27 cellular contexts compared by ENCODE assay signal in genomic region chr2:71932780-71933466, GRCh38.
DNase-seq lines count a peak whose midpoint lies in the region; ATAC-seq, FAIRE-seq and TF ChIP-seq lines count a peak whose summit lies in the region.
"Had no signal": no experiment of that assay in that cellular context is flagged by ENCODE, and none has a peak within 500 bp of the region (broad histone marks: within the 10 kb centered on the region; RNA-seq: fewer than 3 reads in every experiment).

No MANE protein-coding gene starts in this region.

- DNase-seq in Right ventricle myocardium inferior (ENCODE audit: missing footprints) (peak; percentile 55), heart left ventricle (no peak), bronchial epithelial cell (ENCODE audit: low read depth) (no peak), mucosa of gallbladder (ENCODE audit: low spot score) (peak; percentile 8), NCI-H510A (lab: John Stamatoyannopoulos, UW) (no peak), kidney (no peak), NCI-H1436 (lab: John Stamatoyannopoulos, UW) (no peak)
- DNase-seq: activated naive CD4-positive, alpha-beta T cell; activated T-cell treated with anti-CD3 and anti-CD28 coated beads, Interleukin-2, amount 50 U/mL, for 4 hours; central memory CD4-positive, alpha-beta T cell; lower lobe of right lung; MG63; mucosa of descending colon; NCI-H1105; NCI-H2029; NCI-H526; SHP77; stimulated activated naive CD4-positive, alpha-beta T cell had no signal

- FAIRE-seq in bronchial epithelial cell (lab: Jason Lieb, UNC) (peak; percentile 80), kidney (lab: Jason Lieb, UNC) (no peak)
- FAIRE-seq: keratinocyte, pancreas had no signal

- H3K4me3 ChIP-seq in heart left ventricle = no peak overlapping the region
- H3K4me3 ChIP-seq in bronchial epithelial cell (ENCODE audit: low read depth, low read length) = no peak overlapping the region
- no peak overlapping the region for H3K4me3 ChIP-seq in kidney (ENCODE audit: low read length in 2 of 2)
- H3K4me3 ChIP-seq: HAP-1, lower lobe of right lung, MG63, mucosa of descending colon, pancreas, skin epidermis, suprapubic skin had no signal

- TF ChIP-seq POLR2A in heart left ventricle (IDR thresholded peaks at IDR 0.05) = no peak

- H3K4me1 ChIP-seq in heart left ventricle (peaks cover 0 to 12% (median 0%) of the 10 kb centered on the region in 12 donors), kidney (ENCODE audit: control insufficient read depth in 1 of 2, insufficient read depth in 1 of 2, low read depth in 1 of 2, low read length in 2 of 2) (no peaks in the 10 kb centered on the region)
- H3K4me1 ChIP-seq: HAP-1, pancreas had no signal

- WGBS in heart left ventricle, 4 donors = 87 to 95% (median 90%) methylated on average over 9 to 13 of the region's 13 CpGs

- intact Hi-C loops in Right ventricle myocardium inferior (cut with DNase I) (no loop called here), heart left ventricle (cut with DNase I) (loop anchor here in 1 of 10 donors (5.0 kb wide), 1 partner anchor 204 kb away; no protein-coding TSS in a partner anchor), kidney (cut with DNase I) (loop anchor here (10.0 kb wide), 1 partner anchor 212 kb away; the partner anchor contains the start of gene CYP26B1)

- TF ChIP-seq CTCF in heart left ventricle (IDR thresholded peaks at IDR 0.05) (no peak), bronchial epithelial cell (IDR thresholded peaks at IDR 0.05; ENCODE audit: insufficient read depth, low read length, severe bottlenecking) (no peak), kidney (IDR thresholded peaks at IDR 0.05; ENCODE audit: borderline replicate concordance, extremely low read depth, insufficient read depth) (no peak)

- H3K27me3 ChIP-seq in heart left ventricle = no peaks in the 10 kb centered on the region
- H3K27me3 ChIP-seq in bronchial epithelial cell (ENCODE audit: control insufficient read depth, insufficient read depth, low read length) = no peaks in the 10 kb centered on the region
- H3K27me3 ChIP-seq: MG63, pancreas, suprapubic skin had no signal

- H3K9me3 ChIP-seq in heart left ventricle (no peaks in the 10 kb centered on the region), kidney (ENCODE audit: control insufficient read depth in 1 of 2, low read length in 2 of 2) (no peaks in the 10 kb centered on the region)
- H3K9me3 ChIP-seq: HAP-1, lower lobe of right lung, MG63, mucosa of descending colon, pancreas, suprapubic skin had no signal

- no peak for ATAC-seq in Right ventricle myocardium inferior
- no peak for ATAC-seq in heart left ventricle
- ATAC-seq: activated T-cell treated with anti-CD3 and anti-CD28 coated beads, Interleukin-2, amount 50 U/mL, for 4 hours; CD8-positive, alpha-beta T cell; lower lobe of right lung; mucosa of descending colon; natural killer cell treated with Interleukin-12 subunit alpha and Interleukin-12 subunit beta and Interleukin-15 and Interleukin-18, amount 100 ng/mL, for 72 hours had no signal

- H3K36me3 ChIP-seq in heart left ventricle = no peaks in the 10 kb centered on the region
- H3K36me3 ChIP-seq in bronchial epithelial cell (ENCODE audit: control insufficient read depth, insufficient read depth, low read length) = no peaks in the 10 kb centered on the region
- no peaks in the 10 kb centered on the region for H3K36me3 ChIP-seq in kidney (ENCODE audit: control insufficient read depth in 1 of 2, insufficient read depth in 2 of 2, low read length in 2 of 2)
- H3K36me3 ChIP-seq: HAP-1, lower lobe of right lung, MG63, pancreas, suprapubic skin had no signal

- H3K27ac ChIP-seq in heart left ventricle (no peak overlapping the region), kidney (ENCODE audit: low read depth in 2 of 2, low read length in 2 of 2) (no peak overlapping the region)
- H3K27ac ChIP-seq: HL-60, KMS-11, lower lobe of right lung, pancreas, suprapubic skin had no signal

- H3K9ac ChIP-seq in kidney (ENCODE audit: low read length in 2 of 2) = no peak overlapping the region
- H3K9ac ChIP-seq: KMS-11 had no signal

Comparison
In these comparisons a context has a peak if more than half of its experiments do, and no peak if none do; other contexts are left out.
1. DNase-seq: peak in Right ventricle myocardium inferior (single experiment) and mucosa of gallbladder (single experiment); none in heart left ventricle (0 of 5), bronchial epithelial cell (single experiment), NCI-H510A (single experiment), kidney (single experiment) and NCI-H1436 (single experiment).